9 cellular contexts compared by ENCODE assay signal in the genomic region with DNA sequence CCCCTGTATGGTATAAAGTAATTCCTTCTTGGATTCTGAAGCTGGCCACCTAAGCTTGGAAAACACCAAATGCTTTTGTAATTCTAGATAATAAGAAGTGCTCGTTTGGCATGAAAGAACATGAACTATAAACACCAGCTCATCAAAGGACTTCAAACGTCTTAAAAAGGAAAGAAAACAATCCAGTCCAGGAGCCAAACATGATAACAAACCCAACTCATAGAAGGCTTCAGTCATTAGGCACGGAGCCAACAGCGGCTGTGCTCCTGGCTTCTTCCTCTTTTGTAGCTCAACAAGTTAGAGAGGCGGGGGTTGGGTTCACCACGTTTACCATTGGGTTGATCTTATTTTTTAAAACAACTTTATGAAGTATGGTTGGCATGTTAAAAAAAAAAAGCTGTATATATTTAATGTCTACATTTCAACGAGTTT. TPM values are rescaled to one million over a fixed set of nuclear protein-coding genes. Genes with fewer than 3 reads are reported as not detected.
A peak's percentile ranks its signal among the peaks of the same experiment; 100 is the strongest.
DNase-seq lines count a peak whose midpoint lies in the region; ATAC-seq and TF ChIP-seq lines count a peak whose summit lies in the region.
"Had no signal": no experiment of that assay in that cellular context is flagged by ENCODE, and none has a peak within 500 bp of the region (broad histone marks: within the 10 kb centered on the region; RNA-seq: fewer than 3 reads in every experiment).

No MANE protein-coding gene starts in this region.

- H3K4me1 Mint-ChIP-seq in activated B cell treated with CpG ODN at 0.5 μM for 24 hours: peaks cover 83% of the 10 kb centered on the region

- H3K9me3 Mint-ChIP-seq in activated B cell treated with CpG ODN at 0.5 μM for 24 hours: no peaks in the 10 kb centered on the region

- no peaks in the 10 kb centered on the region for H3K27me3 Mint-ChIP-seq in activated B cell treated with CpG ODN at 0.5 μM for 24 hours

- H3K36me3 ChIP-seq in sigmoid colon: no peaks in the 10 kb centered on the region

- peak overlapping the region; percentile 100 for H3K27ac Mint-ChIP-seq in activated B cell treated with CpG ODN at 0.5 μM for 24 hours

- DNase-seq in NCI-H1417 (lab: John Stamatoyannopoulos, UW) (peak in 2 of 3 experiments; percentile 23 to 68), NCI-H1417 treated with DMSO at 0.1 percent for 48 hours (lab: John Stamatoyannopoulos, UW) (no peak), NAMALWA (ENCODE audit: low spot score) (peak; percentile 95), activated B cell treated with CpG ODN at 0.5 μM for 24 hours (peak; percentile 46), fibroblast of mammary gland (ENCODE audit: low read depth) (peak; percentile 23), sigmoid colon (peak; percentile 76), cortex of kidney (lab: John Stamatoyannopoulos, UW) (no peak)

- 3 to 12% methylated on average over 7 of the region's 7 CpGs for WGBS in sigmoid colon, 2 donors

- ATAC-seq in activated B cell treated with CpG ODN at 0.5 μM for 24 hours (ENCODE audit: low read depth): peak; percentile 15
- no peak for ATAC-seq in HG03565 (IDR thresholded peaks at IDR 0.05; ENCODE audit: unreplicated experiment)

- no peaks in the 10 kb centered on the region for H3K36me3 Mint-ChIP-seq in activated B cell treated with CpG ODN at 0.5 μM for 24 hours (ENCODE audit: low read depth)

- H3K27me3 ChIP-seq in sigmoid colon: no peaks in the 10 kb centered on the region

- H3K27ac ChIP-seq in sigmoid colon: peak overlapping the region in 3 of 4 donors; percentile 64 to 76 (median 67)

- no peaks in the 10 kb centered on the region for H3K9me3 ChIP-seq in sigmoid colon

- TF ChIP-seq CTCF in activated B cell treated with CpG ODN at 0.5 μM for 24 hours (IDR thresholded peaks at IDR 0.05): no peak
- TF ChIP-seq CTCF in fibroblast of mammary gland (conservative IDR thresholded peaks at IDR 0.05; ENCODE audit: control insufficient read depth, insufficient read depth, low read depth, low read length): no peak
- TF ChIP-seq CTCF in sigmoid colon (IDR thresholded peaks at IDR 0.05): no peak

- TF ChIP-seq EP300 in sigmoid colon (IDR thresholded peaks at IDR 0.05): no peak

- peak overlapping the region; percentile 81 for H3K4me3 Mint-ChIP-seq in activated B cell treated with CpG ODN at 0.5 μM for 24 hours

- POLR2A ChIA-PET in activated B cell treated with CpG ODN at 0.5 μM for 24 hours (lab: Charles Lee): interaction anchor here (0.6 to 8.6 kb wide), 24 partner anchors 9 to 153 kb away, joined by 3 to 85 read pairs (median 6); a partner anchor contains a TSS

- H3K4me3 ChIP-seq in fibroblast of mammary gland (ENCODE audit: control insufficient read depth, low read depth, low read length) (no peak overlapping the region), sigmoid colon (no peak overlapping the region)

- peaks cover 0 to 19% (median 12%) of the 10 kb centered on the region in 4 donors for H3K4me1 ChIP-seq in sigmoid colon

- CTCF ChIA-PET in activated B cell treated with CpG ODN at 0.5 μM for 24 hours (lab: Charles Lee): interaction anchor here (0.7 to 2.8 kb wide), 11 partner anchors 9 to 134 kb away, joined by 3 to 21 read pairs (median 3); no protein-coding TSS in a partner anchor

- intact Hi-C loops in activated B cell treated with CpG ODN at 0.5 μM for 24 hours (cut with micrococcal nuclease) (loop anchor here (1.0 to 2.0 kb wide), 10 partner anchors 8 to 521 kb away; no protein-coding TSS in a partner anchor), sigmoid colon (cut with DNase I) (no loop called here)

- TF ChIP-seq POLR2A in sigmoid colon (IDR thresholded peaks at IDR 0.05): no peak

RNA-seq across cellular contexts. Expression of a gene that starts 56.4 kb away (rescaled TPM):
- total RNA-seq in activated B cell treated with CpG ODN at 0.5 μM for 24 hours (10.1 and 12.5 TPM in 2 replicates), sigmoid colon (10 to 100 TPM in 3 of 4 donors, 1 to 10 TPM in 1; 6.4 to 21.8 (median 13.8) TPM)
- polyA plus RNA-seq in sigmoid colon: 10 to 100 TPM in 1 of 3 donors, 1 to 10 TPM in 2; 4.8 to 15.1 (median 9.2) TPM
- total RNA-seq: T-helper 2 cell treated with Interferon-gamma antibody and Interleukin-4, amounts not matched to agents 100 ng/mL and 5 ng/mL, for 36 hours had no signal

Comparison
In these comparisons a context has a peak if more than half of its experiments do, and no peak if none do; other contexts are left out.
1. DNase-seq: peak in NCI-H1417 (2 of 3), NAMALWA (single experiment), activated B cell treated with CpG ODN at 0.5 μM for 24 hours (single experiment), fibroblast of mammary gland (single experiment) and sigmoid colon (single experiment); none in NCI-H1417 treated with DMSO at 0.1 percent for 48 hours (single experiment) and cortex of kidney (single experiment).